1 cellular context compared by ENCODE assay signal in genomic region chr11:59668950-59669610, GRCh38.
TF ChIP-seq lines count a peak whose summit lies in the region.

TSS of gene PATL1 (minus strand) at chr11:59669037. CDS start at chr11:59668895, 142 bp downstream.

TF ChIP-seq in K562, 482 proteins besides CTCF, POLR2A, EP300 and RAD21 (continued from another document and continues in another):
- TF ChIP-seq ZNF134 (CRISPR knock-in tag; conservative IDR thresholded peaks at IDR 0.05): peak; percentile 64
- 0 out of 2 replicates have a peak, but pooled peaks have one; percentile 13 for TF ChIP-seq MTA2 (IDR thresholded peaks at IDR 0.05; ENCODE audit: low read depth)
- TF ChIP-seq SAFB (IDR thresholded peaks at IDR 0.05; ENCODE audit: borderline replicate concordance, low read depth, low read length): peak; percentile 86
- TF ChIP-seq ZNF639 (CRISPR knock-in tag; conservative IDR thresholded peaks at IDR 0.05 in 1 of 2, IDR thresholded peaks at IDR 0.05 in 1 of 2): peak in 1 of 2 experiments; percentile 68; a peak in 1 of 4 replicates
- TF ChIP-seq ZNF785 (CRISPR knock-in tag; IDR thresholded peaks at IDR 0.05): no peak
- TF ChIP-seq RAD51 (IDR thresholded peaks at IDR 0.05; ENCODE audit: borderline replicate concordance, low read depth): peak; percentile 79
- TF ChIP-seq RB1 (IDR thresholded peaks at IDR 0.05; ENCODE audit: low read depth): peak; percentile 79
- TF ChIP-seq SMAD2 (IDR thresholded peaks at IDR 0.05; ENCODE audit: low read depth, low read length): no peak
- peak; percentile 71 for TF ChIP-seq THAP12 (CRISPR knock-in tag; IDR thresholded peaks at IDR 0.05)
- TF ChIP-seq USF1 (CRISPR knock-in tag; IDR thresholded peaks at IDR 0.05): peak; percentile 84
- TF ChIP-seq KLF6 (CRISPR knock-in tag; IDR thresholded peaks at IDR 0.05; ENCODE audit: borderline replicate concordance): 0 out of 2 replicates have a peak, but pooled peaks have one; percentile 37
- TF ChIP-seq PCBP1 (IDR thresholded peaks at IDR 0.05; ENCODE audit: low read depth, low read length, poor library complexity, severe bottlenecking): peak; percentile 76
- TF ChIP-seq THRA (IDR thresholded peaks at IDR 0.05): no peak
- peak; percentile 34; the same call in 1 of the 2 replicates for TF ChIP-seq CC2D1A (IDR thresholded peaks at IDR 0.05)
- peak; percentile 94 for TF ChIP-seq MEIS2 (IDR thresholded peaks at IDR 0.05; ENCODE audit: partially characterized antibody)
- TF ChIP-seq YBX1 (IDR thresholded peaks at IDR 0.05): no peak
- TF ChIP-seq NR2C2 (CRISPR knock-in tag; IDR thresholded peaks at IDR 0.05): no peak
- TF ChIP-seq NR2C2 (tag; IDR thresholded peaks at IDR 0.05): peak; percentile 83
- TF ChIP-seq MYNN (IDR thresholded peaks at IDR 0.05): no peak
- no peak for TF ChIP-seq MYNN (CRISPR knock-in tag; IDR thresholded peaks at IDR 0.05)
- TF ChIP-seq ZBTB2 (IDR thresholded peaks at IDR 0.05): peak; percentile 87
- TF ChIP-seq ZNF707 (CRISPR knock-in tag; conservative IDR thresholded peaks at IDR 0.05): 0 out of 2 replicates have a peak, but pooled peaks have one; percentile 24
- peak; percentile 27 for TF ChIP-seq FIP1L1 (IDR thresholded peaks at IDR 0.05; ENCODE audit: low read depth, low read length, poor library complexity, severe bottlenecking)
- TF ChIP-seq MNT (conservative IDR thresholded peaks at IDR 0.05): peak; percentile 33 to 67; a peak in 2 of 4 replicates
- TF ChIP-seq FOSL1 (tag; conservative IDR thresholded peaks at IDR 0.05): peak; percentile 60
- TF ChIP-seq NFIC (IDR thresholded peaks at IDR 0.05): no peak
- TF ChIP-seq ZBTB17 (CRISPR knock-in tag; IDR thresholded peaks at IDR 0.05): 0 out of 2 replicates have a peak, but pooled peaks have one; percentile 44
- TF ChIP-seq CREB1 (IDR thresholded peaks at IDR 0.05): peak; percentile 93
- peak; percentile 83 for TF ChIP-seq CREB1 (CRISPR knock-in tag; IDR thresholded peaks at IDR 0.05)
- TF ChIP-seq E2F8 (IDR thresholded peaks at IDR 0.05; ENCODE audit: low read depth, partially characterized antibody): peak; percentile 29
- TF ChIP-seq ZNF263 (CRISPR knock-in tag; IDR thresholded peaks at IDR 0.05; ENCODE audit: borderline replicate concordance): no peak
- TF ChIP-seq MECOM (CRISPR knock-in tag; IDR thresholded peaks at IDR 0.05): no peak; the same call in 1 of the 2 replicates
- peak in 1 of 2 experiments; percentile 72 for TF ChIP-seq NCOA2 (IDR thresholded peaks at IDR 0.05; ENCODE audit: partially characterized antibody in 2 of 2)
- no peak for TF ChIP-seq CEBPZ (IDR thresholded peaks at IDR 0.05; ENCODE audit: borderline replicate concordance, low read depth, low read length)
- TF ChIP-seq ZNF316 (IDR thresholded peaks at IDR 0.05): peak; percentile 61
- TF ChIP-seq SREBF1 (IDR thresholded peaks at IDR 0.05; ENCODE audit: borderline replicate concordance, low read depth, low read length): no peak
- TF ChIP-seq ILK (tag; IDR thresholded peaks at IDR 0.05; ENCODE audit: borderline replicate concordance, low read depth): no peak
- peak; percentile 34; the same call in 1 of the 2 replicates for TF ChIP-seq MTA3 (IDR thresholded peaks at IDR 0.05; ENCODE audit: borderline replicate concordance)
- no peak for TF ChIP-seq ZC3H11A (IDR thresholded peaks at IDR 0.05; ENCODE audit: low read depth, low read length)
- peak; percentile 45 for TF ChIP-seq DPF2 (IDR thresholded peaks at IDR 0.05)
- TF ChIP-seq RNF219 (CRISPR knock-in tag; IDR thresholded peaks at IDR 0.05): no peak
- TF ChIP-seq ZFP36 (IDR thresholded peaks at IDR 0.05; ENCODE audit: low read depth, low read length, partially characterized antibody): no peak
- peak; percentile 93 for TF ChIP-seq MITF (IDR thresholded peaks at IDR 0.05)
- peak; percentile 76; the same call in 1 of the 2 replicates for TF ChIP-seq ATF7 (IDR thresholded peaks at IDR 0.05)
